In the genomic region with DNA sequence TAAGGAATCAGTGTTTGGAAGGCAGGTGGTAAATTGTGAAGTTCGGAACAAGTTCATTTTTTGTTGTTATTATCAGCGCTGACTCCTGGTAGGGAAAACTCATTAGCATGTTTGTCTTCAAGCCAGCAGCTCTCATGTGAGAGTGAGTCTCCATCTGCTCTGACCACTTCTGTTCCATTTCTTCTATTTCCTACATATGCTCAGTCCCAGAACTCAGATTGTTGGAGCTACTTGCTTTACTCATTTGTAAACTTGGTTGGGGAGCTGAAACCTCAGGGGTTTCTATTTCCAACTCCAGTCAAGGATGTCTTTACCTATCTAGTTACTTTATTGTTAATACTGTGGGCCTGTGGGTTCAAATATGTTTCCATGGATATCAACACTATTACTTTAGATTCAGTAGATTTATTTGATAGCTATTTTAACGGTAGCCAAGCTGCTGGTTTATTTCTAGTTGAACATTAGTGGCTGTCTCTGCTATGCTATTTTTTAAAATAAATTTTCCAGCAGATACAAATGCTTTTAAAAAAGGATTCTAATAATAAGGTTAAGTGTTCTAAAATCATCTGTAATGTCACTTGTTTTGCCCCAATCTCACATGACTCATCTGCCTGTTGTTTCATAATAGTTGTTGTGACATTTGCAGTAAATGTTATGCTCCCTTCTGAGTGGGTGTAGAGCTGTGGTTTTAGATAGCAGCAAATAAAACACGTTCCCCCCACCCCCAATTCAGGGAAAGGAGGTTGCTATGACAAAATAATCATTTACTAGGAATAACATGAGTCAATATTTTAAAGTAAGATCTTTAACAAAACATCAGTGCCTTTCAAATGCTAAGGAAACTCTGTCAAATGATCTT, we compare ENCODE assay signal across 9 cellular contexts.
DNase-seq lines count a peak whose midpoint lies in the region; ATAC-seq and TF ChIP-seq lines count a peak whose summit lies in the region.
"Had no signal": no experiment of that assay in that cellular context is flagged by ENCODE, and none has a peak within 500 bp of the region (broad histone marks: within the 10 kb centered on the region; RNA-seq: fewer than 3 reads in every experiment).

No MANE protein-coding gene starts in this region.

- no peaks in the 10 kb centered on the region for H3K79me1 ChIP-seq in neuronal stem cell (ENCODE audit: low read depth, low read length)

- ATAC-seq in sciatic nerve: peak; percentile 87

- H3K18ac ChIP-seq in neuronal stem cell (ENCODE audit: low read length): no peak overlapping the region

- H3K9ac ChIP-seq in neuronal stem cell (ENCODE audit: low read depth, low read length, poor library complexity): no peak overlapping the region

- H3K27ac ChIP-seq in esophagus squamous epithelium (peak overlapping the region in 3 of 4 donors; percentile 5 to 71 (median 58)), neuronal stem cell (replicated peaks; ENCODE audit: low read length) (no peak overlapping the region)
- H3K27ac ChIP-seq in effector memory CD4-positive, alpha-beta T cell (ENCODE audit: insufficient read depth, low read length, poor library complexity, severe bottlenecking): no peak overlapping the region

- no peak overlapping the region for H3K4me3 ChIP-seq in esophagus squamous epithelium
- no peak overlapping the region for H3K4me3 ChIP-seq in effector memory CD4-positive, alpha-beta T cell (ENCODE audit: insufficient read depth, low read depth, low read length, poor library complexity, severe bottlenecking)
- no peak overlapping the region for H3K4me3 ChIP-seq in neuronal stem cell (ENCODE audit: low read length in 2 of 2)

- H2AFZ ChIP-seq in neuronal stem cell (ENCODE audit: low read length): no peak overlapping the region

- intact Hi-C loops in esophagus squamous epithelium (cut with DNase I) (no loop called here), sciatic nerve (cut with DNase I) (no loop called here)

- H3K4me1 ChIP-seq in esophagus squamous epithelium: no peaks in the 10 kb centered on the region
- H3K4me1 ChIP-seq in effector memory CD4-positive, alpha-beta T cell (ENCODE audit: control insufficient read depth, insufficient read depth, low read length, poor library complexity, severe bottlenecking): no peaks in the 10 kb centered on the region
- H3K4me1 ChIP-seq in neuronal stem cell (ENCODE audit: control insufficient read depth in 2 of 2, insufficient read depth in 1 of 2, low read depth in 1 of 2, low read length in 2 of 2): no peaks in the 10 kb centered on the region

- no peak overlapping the region for H4K91ac ChIP-seq in neuronal stem cell (ENCODE audit: low read depth, low read length, poor library complexity)

- no peaks in the 10 kb centered on the region for H3K36me3 ChIP-seq in esophagus squamous epithelium
- H3K36me3 ChIP-seq in effector memory CD4-positive, alpha-beta T cell (ENCODE audit: control insufficient read depth, insufficient read depth, low read length): no peaks in the 10 kb centered on the region
- H3K36me3 ChIP-seq in neuronal stem cell (replicated peaks in 1 of 2; ENCODE audit: control insufficient read depth in 2 of 2, insufficient read depth in 2 of 2, low read length in 2 of 2): no peaks in the 10 kb centered on the region

- DNase-seq in G401 (ENCODE audit: low spot score): peak; percentile 93
- DNase-seq in OCI-M1 (lab: John Stamatoyannopoulos, UW): peak; percentile 89
- no peak for DNase-seq in esophagus squamous epithelium (lab: John Stamatoyannopoulos, UW)
- no peak for DNase-seq in sciatic nerve (ENCODE audit: low spot score)
- no peak for DNase-seq in effector memory CD4-positive, alpha-beta T cell
- DNase-seq in NCI-H2081 (lab: John Stamatoyannopoulos, UW): no peak
- DNase-seq in NCI-H526 treated with DMSO at 0.1 percent for 48 hours (lab: John Stamatoyannopoulos, UW): no peak
- no peak for DNase-seq in neuronal stem cell (ENCODE audit: low spot score)
- DNase-seq: T1000 had no signal

- in situ Hi-C loops in G401 (cut with HindIII; ENCODE audit: low sequenced_read_pairs): no loop called here

- no peak for TF ChIP-seq POLR2A in esophagus squamous epithelium (IDR thresholded peaks at IDR 0.05)

- 59 to 65% methylated on average over 4 of the region's 4 CpGs for WGBS in esophagus squamous epithelium, 2 donors
- WGBS in neuronal stem cell (ENCODE audit: extremely low coverage in 2 of 2, insufficient read length in 2 of 2, insufficient replicate concordance in 1 of 2), 2 donors: no CpG with 5 or more reads among the region's 4 CpGs

- H2BK15ac ChIP-seq in neuronal stem cell (ENCODE audit: low read length): no peak overlapping the region

- H3K4ac ChIP-seq in neuronal stem cell (ENCODE audit: low read length): no peak overlapping the region

- H2BK5ac ChIP-seq in neuronal stem cell (ENCODE audit: low read length): no peak overlapping the region

- no peak overlapping the region for H2BK120ac ChIP-seq in neuronal stem cell (ENCODE audit: low read depth, low read length)

- no peak overlapping the region for H4K8ac ChIP-seq in neuronal stem cell (ENCODE audit: low read depth, low read length)

- no peak overlapping the region for H2AK5ac ChIP-seq in neuronal stem cell (ENCODE audit: low read depth, low read length)

- no peak overlapping the region for H3K23ac ChIP-seq in neuronal stem cell (ENCODE audit: low read depth, low read length, poor library complexity)

- H2BK12ac ChIP-seq in neuronal stem cell (ENCODE audit: low read length): no peak overlapping the region

- no peak overlapping the region for H3K14ac ChIP-seq in neuronal stem cell (ENCODE audit: low read length)

- H3K4me2 ChIP-seq in neuronal stem cell (ENCODE audit: insufficient read depth, low read length, poor library complexity, severe bottlenecking): no peak overlapping the region

- H3K9me3 ChIP-seq in esophagus squamous epithelium (no peaks in the 10 kb centered on the region), neuronal stem cell (replicated peaks in 1 of 2; ENCODE audit: control insufficient read depth in 2 of 2, insufficient read depth in 1 of 2, low read depth in 1 of 2, low read length in 2 of 2) (no peaks in the 10 kb centered on the region)
- H3K9me3 ChIP-seq in effector memory CD4-positive, alpha-beta T cell (ENCODE audit: control insufficient read depth, low read length): no peaks in the 10 kb centered on the region

- H3K27me3 ChIP-seq in esophagus squamous epithelium (no peaks in the 10 kb centered on the region), neuronal stem cell (ENCODE audit: control insufficient read depth in 3 of 3, insufficient read depth in 3 of 3, low read depth in 1 of 3, low read length in 3 of 3) (no peaks in the 10 kb centered on the region)
- H3K27me3 ChIP-seq in effector memory CD4-positive, alpha-beta T cell (replicated peaks; ENCODE audit: control insufficient read depth, insufficient read depth, low read length, poor library complexity, severe bottlenecking): no peaks in the 10 kb centered on the region

- no peak for TF ChIP-seq CTCF in esophagus squamous epithelium (IDR thresholded peaks at IDR 0.05)

Comparison
In these comparisons a context has a peak if more than half of its experiments do, and no peak if none do; other contexts are left out.
1. DNase-seq: peak in G401 (single experiment) and OCI-M1 (single experiment); none in esophagus squamous epithelium (single experiment), sciatic nerve (single experiment), effector memory CD4-positive, alpha-beta T cell (0 of 3), NCI-H2081 (0 of 2), NCI-H526 treated with DMSO at 0.1 percent for 48 hours (single experiment) and neuronal stem cell (single experiment).
2. H3K27ac ChIP-seq: peak in esophagus squamous epithelium (3 of 4); none in effector memory CD4-positive, alpha-beta T cell (single experiment) and neuronal stem cell (single experiment).